ENCODE assay signal across 25 cellular contexts in the genomic region with DNA sequence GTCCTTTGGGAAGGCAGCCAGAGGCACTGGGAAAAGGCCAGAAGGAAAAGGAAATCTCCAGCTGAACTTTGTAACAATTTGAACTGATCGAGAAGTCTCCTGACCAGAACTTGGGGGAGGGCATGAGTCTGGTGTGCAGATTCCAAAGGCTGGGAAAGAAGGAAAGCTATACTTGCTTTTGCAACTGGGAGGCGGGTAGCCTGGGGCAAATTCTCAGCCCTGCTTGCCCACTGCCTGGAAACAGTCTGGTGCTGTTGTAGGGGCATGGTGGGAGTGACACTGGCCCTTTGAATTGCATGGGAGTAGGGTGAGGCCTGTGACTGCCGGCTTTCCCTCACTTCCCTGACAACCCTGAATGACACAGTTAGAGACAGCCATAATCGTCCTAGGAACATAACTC.
"Had no signal": no experiment of that assay in that cellular context is flagged by ENCODE, and none has a peak within 500 bp of the region (broad histone marks: within the 10 kb centered on the region; RNA-seq: fewer than 3 reads in every experiment).

No MANE protein-coding gene starts in this region.

- H3K27ac ChIP-seq: ascending aorta, body of pancreas had no signal

- FAIRE-seq: bronchial epithelial cell, RCC 7860 had no signal

- H3K27me3 ChIP-seq: ascending aorta, body of pancreas had no signal

- H3K4me3 Mint-ChIP-seq: activated CD4-positive, alpha-beta T cell treated with anti-CD3 and anti-CD28 coated beads, Interleukin-2, amount 10 ng/mL, durations not matched to agents 24 days and 14 days; activated naive CD8-positive, alpha-beta T cell treated with anti-CD3 and anti-CD28 coated beads, Interleukin-2, amount 50 U/mL, for 24 hours; activated T-cell treated with anti-CD3 and anti-CD28 coated beads, Interleukin-2, amount 50 U/mL, for 4 hours; central memory CD8-positive, alpha-beta T cell; T-helper 17 cell; WTC11 had no signal

- H3K36me3 ChIP-seq: ascending aorta had no signal

- H3K9me3 Mint-ChIP-seq: activated CD4-positive, alpha-beta T cell treated with anti-CD3 and anti-CD28 coated beads, Interleukin-2, amount 10 ng/mL, durations not matched to agents 24 days and 14 days; central memory CD8-positive, alpha-beta T cell had no signal

- ATAC-seq: activated naive CD4-positive, alpha-beta T cell treated with anti-CD3 and anti-CD28 coated beads, Interleukin-2, amount 50 U/mL, for 72 hours; activated naive CD8-positive, alpha-beta T cell treated with anti-CD3 and anti-CD28 coated beads, Interleukin-2, amount 50 U/mL, for 24 hours; activated T-cell treated with anti-CD3 and anti-CD28 coated beads, Interleukin-2, amount 50 U/mL, for 4 hours; body of pancreas; T-helper 17 cell; WTC11 had no signal

- H3K27me3 Mint-ChIP-seq: activated naive CD8-positive, alpha-beta T cell treated with anti-CD3 and anti-CD28 coated beads, Interleukin-2, amount 50 U/mL, for 24 hours; T-helper 17 cell had no signal

- H3K4me1 ChIP-seq: ascending aorta, body of pancreas had no signal

- H3K27ac Mint-ChIP-seq: activated CD4-positive, alpha-beta T cell treated with anti-CD3 and anti-CD28 coated beads, Interleukin-2, amount 10 ng/mL, durations not matched to agents 24 days and 14 days; activated naive CD4-positive, alpha-beta T cell treated with anti-CD3 and anti-CD28 coated beads, Interleukin-2, amount 50 U/mL, for 72 hours; activated naive CD8-positive, alpha-beta T cell treated with anti-CD3 and anti-CD28 coated beads, Interleukin-2, amount 50 U/mL, for 24 hours; T-helper 17 cell; WTC11 had no signal

- DNase-seq: activated CD4-positive, alpha-beta T cell treated with anti-CD3 and anti-CD28 coated beads for 1 hour; activated CD4-positive, alpha-beta T cell treated with anti-CD3 and anti-CD28 coated beads, Interleukin-2, amount 10 ng/mL, durations not matched to agents 24 days and 14 days; activated CD4-positive, alpha-beta T cell treated with anti-CD3 and anti-CD28 coated beads, Interleukin-2, amount 50 U/mL, for 48 hours; activated CD8-positive, alpha-beta memory T cell treated with anti-CD3 and anti-CD28 coated beads for 24 hours; activated effector memory CD4-positive, alpha-beta T cell treated with anti-CD3 and anti-CD28 coated beads, Interleukin-2, amount 50 U/mL, for 16 hours; activated naive CD4-positive, alpha-beta T cell treated with Interleukin-2 at 50 U/mL for 16 hours; activated naive CD8-positive, alpha-beta T cell treated with anti-CD3 and anti-CD28 coated beads, Interleukin-2, amount 50 U/mL, for 24 hours; activated T-cell treated with anti-CD3 and anti-CD28 coated beads, Interleukin-2, amount 50 U/mL, for 4 hours; amniotic stem cell; MM.1S; NCI-H1105; NCI-H1436 treated with DMSO at 0.1 percent for 48 hours; NCI-H187; NCI-H2081 treated with DMSO at 0.1 percent for 48 hours; NCI-H510A treated with DMSO at 0.1 percent for 48 hours; SHP77 treated with DMSO at 0.1 percent for 48 hours; T-helper 17 cell; T-helper 9 cell had no signal

- H3K36me3 Mint-ChIP-seq: activated naive CD4-positive, alpha-beta T cell treated with anti-CD3 and anti-CD28 coated beads, Interleukin-2, amount 50 U/mL, for 72 hours had no signal

- H3K4me3 ChIP-seq: ascending aorta, body of pancreas had no signal

- H3K4me1 Mint-ChIP-seq: activated CD4-positive, alpha-beta T cell treated with anti-CD3 and anti-CD28 coated beads, Interleukin-2, amount 10 ng/mL, durations not matched to agents 24 days and 14 days; activated naive CD8-positive, alpha-beta T cell treated with anti-CD3 and anti-CD28 coated beads, Interleukin-2, amount 50 U/mL, for 24 hours; central memory CD8-positive, alpha-beta T cell; T-helper 17 cell; WTC11 had no signal
